10 cellular contexts compared by ENCODE assay signal in genomic region chr12:7321624-7322023, GRCh38. TPM values are rescaled to one million over a fixed set of nuclear protein-coding genes. Genes with fewer than 3 reads are reported as not detected.
"Had no signal": no experiment of that assay in that cellular context is flagged by ENCODE, and none has a peak within 500 bp of the region (broad histone marks: within the 10 kb centered on the region; RNA-seq: fewer than 3 reads in every experiment).

No MANE protein-coding gene starts in this region.

- FAIRE-seq: HepG2, HTR-8/SVneo had no signal

- H3K9ac ChIP-seq: KMS-11 had no signal

- H3K4me2 ChIP-seq: KMS-11 had no signal

- ATAC-seq: HepG2 had no signal

- DNase-seq: IMR-90, KBM-7, KG1 had no signal

- H3K27ac ChIP-seq: HL-60, KMS-11 had no signal

RNA-seq across cellular contexts. Expression of gene ACSM4, which starts 17.8 kb away (rescaled TPM):
- total RNA-seq: HepG2, HT-29, HT1080, IMR-90 had no signal
- polyA plus RNA-seq: HepG2, IgD-negative memory B cell, IMR-90 had no signal
